Comparison of ENCODE assay signal across 12 cellular contexts in genomic region chr3:170044280-170044679, GRCh38. TPM values are rescaled to one million over a fixed set of nuclear protein-coding genes. Genes with fewer than 3 reads are reported as not detected.
DNase-seq lines count a peak whose midpoint lies in the region; ATAC-seq and TF ChIP-seq lines count a peak whose summit lies in the region.
"Had no signal": no experiment of that assay in that cellular context is flagged by ENCODE, and none has a peak within 500 bp of the region (broad histone marks: within the 10 kb centered on the region; RNA-seq: fewer than 3 reads in every experiment).

No MANE protein-coding gene starts in this region.

- intact Hi-C loops in Right ventricle myocardium superior (cut with DNase I) (no loop called here), left ventricle myocardium inferior (cut with micrococcal nuclease) (no loop called here)
- intact Hi-C loops in CD8-positive, alpha-beta T cell (cut with DNase I, micrococcal nuclease), result no loop called here

- no peak overlapping the region for H3K4me3 ChIP-seq in left ventricle myocardium inferior
- peak overlapping the region in 2 of 4 donors; percentile 2 to 28 for H3K4me3 ChIP-seq in Peyer's patch
- peak overlapping the region; percentile 32 to 57 for H3K4me3 ChIP-seq in mucosa of rectum (ENCODE audit: low read length in 2 of 2)
- H3K4me3 ChIP-seq in upper lobe of left lung, result peak overlapping the region in 1 of 4 donors; percentile 4
- no peak overlapping the region for H3K4me3 ChIP-seq in CD8-positive, alpha-beta T cell (ENCODE audit: low read depth, low read length)
- H3K4me3 ChIP-seq: neural progenitor cell had no signal

- no peaks in the 10 kb centered on the region for H3K9me3 ChIP-seq in left ventricle myocardium inferior (replicated peaks)
- no peaks in the 10 kb centered on the region for H3K9me3 ChIP-seq in Peyer's patch
- no peaks in the 10 kb centered on the region for H3K9me3 ChIP-seq in mucosa of rectum (ENCODE audit: control insufficient read depth in 2 of 2, low read length in 2 of 2)
- H3K9me3 ChIP-seq in upper lobe of left lung, result no peaks in the 10 kb centered on the region
- no peaks in the 10 kb centered on the region for H3K9me3 ChIP-seq in CD8-positive, alpha-beta T cell (ENCODE audit: low read length)
- H3K9me3 ChIP-seq: Caco-2 had no signal

- no peak overlapping the region for H3K4me3 Mint-ChIP-seq in osteocyte (ENCODE audit: unreplicated experiment)
- no peak overlapping the region for H3K4me3 Mint-ChIP-seq in CD8-positive, alpha-beta T cell

- WGBS in upper lobe of left lung, 2 donors, result 78 to 87% methylated on average over 7 of the region's 7 CpGs

- H3K9me3 Mint-ChIP-seq in osteocyte (ENCODE audit: unreplicated experiment), result no peaks in the 10 kb centered on the region
- no peaks in the 10 kb centered on the region for H3K9me3 Mint-ChIP-seq in CD8-positive, alpha-beta T cell
- H3K9me3 Mint-ChIP-seq: neural progenitor cell had no signal

- POLR2A ChIA-PET in CD8-positive, alpha-beta T cell (lab: Charles Lee), result no interaction called here

- H3K27me3 Mint-ChIP-seq in osteocyte (ENCODE audit: unreplicated experiment), result peaks cover 41% of the 10 kb centered on the region
- no peaks in the 10 kb centered on the region for H3K27me3 Mint-ChIP-seq in CD8-positive, alpha-beta T cell (ENCODE audit: low read depth)

- H3K27me3 ChIP-seq in left ventricle myocardium inferior (ENCODE audit: low read depth) (peaks cover 39% of the 10 kb centered on the region), Peyer's patch (no peaks in the 10 kb centered on the region), mucosa of rectum (ENCODE audit: control insufficient read depth in 2 of 2, insufficient read depth in 2 of 2, low read length in 2 of 2) (no peaks in the 10 kb centered on the region), upper lobe of left lung (no peaks in the 10 kb centered on the region)
- no peaks in the 10 kb centered on the region for H3K27me3 ChIP-seq in CD8-positive, alpha-beta T cell (ENCODE audit: insufficient read depth, low read length)

- no peaks in the 10 kb centered on the region for H3K36me3 ChIP-seq in left ventricle myocardium inferior
- no peaks in the 10 kb centered on the region for H3K36me3 ChIP-seq in Peyer's patch
- peaks cover 0 to 8% of the 10 kb centered on the region in 2 donors for H3K36me3 ChIP-seq in mucosa of rectum (ENCODE audit: control insufficient read depth in 2 of 2, insufficient read depth in 2 of 2, low read length in 2 of 2)
- H3K36me3 ChIP-seq in upper lobe of left lung, result no peaks in the 10 kb centered on the region
- H3K36me3 ChIP-seq in CD8-positive, alpha-beta T cell (ENCODE audit: insufficient read depth, low read length), result no peaks in the 10 kb centered on the region
- H3K36me3 ChIP-seq: neural progenitor cell had no signal

- CTCF ChIA-PET in CD8-positive, alpha-beta T cell (lab: Charles Lee), result interaction anchor here (1.4 kb wide), 1 partner anchor 182 kb away, joined by 4 read pairs; no protein-coding TSS in a partner anchor

- ATAC-seq in Right ventricle myocardium superior (ENCODE audit: poor library complexity) (peak; percentile 25), upper lobe of left lung (ENCODE audit: low FRiP score in 2 of 2) (peak; percentile 39 to 49), GM21717 (IDR thresholded peaks at IDR 0.05; ENCODE audit: unreplicated experiment) (no peak)
- ATAC-seq in CD8-positive, alpha-beta T cell, result no peak

- no peaks in the 10 kb centered on the region for H3K36me3 Mint-ChIP-seq in osteocyte (ENCODE audit: unreplicated experiment)
- H3K36me3 Mint-ChIP-seq in CD8-positive, alpha-beta T cell, result no peaks in the 10 kb centered on the region
- H3K36me3 Mint-ChIP-seq: neural progenitor cell had no signal

- no peak overlapping the region for H3K27ac ChIP-seq in left ventricle myocardium inferior (replicated peaks)
- H3K27ac ChIP-seq in Peyer's patch, result peak overlapping the region; percentile 67 to 79 (median 71)
- peak overlapping the region; percentile 86 to 88 for H3K27ac ChIP-seq in mucosa of rectum (ENCODE audit: low read depth in 2 of 2, low read length in 2 of 2)
- H3K27ac ChIP-seq in upper lobe of left lung, result peak overlapping the region; percentile 54 to 79 (median 66)
- H3K27ac ChIP-seq in CD8-positive, alpha-beta T cell (ENCODE audit: low read depth, low read length), result no peak overlapping the region
- H3K27ac ChIP-seq: neural progenitor cell had no signal

- no peak for TF ChIP-seq CTCF in left ventricle myocardium inferior (IDR thresholded peaks at IDR 0.05; ENCODE audit: borderline replicate concordance)
- no peak for TF ChIP-seq CTCF in Peyer's patch (IDR thresholded peaks at IDR 0.05)
- no peak for TF ChIP-seq CTCF in upper lobe of left lung (IDR thresholded peaks at IDR 0.05)
- TF ChIP-seq CTCF in osteocyte (IDR thresholded peaks at IDR 0.05), result no peak
- TF ChIP-seq CTCF in CD8-positive, alpha-beta T cell (IDR thresholded peaks at IDR 0.05), result no peak

- H3K4me1 Mint-ChIP-seq in osteocyte (ENCODE audit: unreplicated experiment), result peaks cover 12% of the 10 kb centered on the region
- peaks cover 13% of the 10 kb centered on the region for H3K4me1 Mint-ChIP-seq in CD8-positive, alpha-beta T cell (ENCODE audit: low read depth)

- H3K4me1 ChIP-seq in left ventricle myocardium inferior, result peaks cover under 1% of the 10 kb centered on the region
- H3K4me1 ChIP-seq in Peyer's patch, result peaks cover 0 to 38% (median 3%) of the 10 kb centered on the region in 4 donors
- peaks cover 38 to 49% of the 10 kb centered on the region in 2 donors for H3K4me1 ChIP-seq in mucosa of rectum (ENCODE audit: control insufficient read depth in 2 of 2, insufficient read depth in 2 of 2, low read length in 2 of 2)
- peaks cover 3 to 38% (median 20%) of the 10 kb centered on the region in 4 donors for H3K4me1 ChIP-seq in upper lobe of left lung
- peaks cover 13% of the 10 kb centered on the region for H3K4me1 ChIP-seq in CD8-positive, alpha-beta T cell (ENCODE audit: insufficient read depth, low read length)

- peak overlapping the region; percentile 29 to 63 for H3K9ac ChIP-seq in mucosa of rectum (ENCODE audit: low read depth in 1 of 2, low read length in 2 of 2)
- H3K9ac ChIP-seq: neural progenitor cell had no signal

- no peak for DNase-seq in Right ventricle myocardium superior
- DNase-seq in left ventricle myocardium inferior, result no peak
- DNase-seq in Peyer's patch, result no peak
- DNase-seq in upper lobe of left lung, result no peak
- DNase-seq in osteocyte (ENCODE audit: extremely low spot score, unreplicated experiment), result no peak
- no peak for DNase-seq in CD8-positive, alpha-beta T cell
- DNase-seq: activated gamma-delta T cell, Caco-2, NCI-H187 had no signal

- no peak overlapping the region for H3K27ac Mint-ChIP-seq in osteocyte (ENCODE audit: unreplicated experiment)
- no peak overlapping the region for H3K27ac Mint-ChIP-seq in CD8-positive, alpha-beta T cell
- H3K27ac Mint-ChIP-seq: neural progenitor cell had no signal

- no peak for TF ChIP-seq EP300 in upper lobe of left lung (IDR thresholded peaks at IDR 0.05)

- TF ChIP-seq POLR2A in Peyer's patch (IDR thresholded peaks at IDR 0.05), result no peak
- TF ChIP-seq POLR2A in upper lobe of left lung (IDR thresholded peaks at IDR 0.05), result no peak

RNA-seq across cellular contexts. Expression of gene GPR160, which starts 6.5 kb away (rescaled TPM):
- total RNA-seq in Right ventricle myocardium superior (0.54 TPM), left ventricle myocardium inferior (0.99 TPM), Peyer's patch (100 to 1,000 TPM; 144 to 231 (median 203) TPM), upper lobe of left lung (10 to 100 TPM; 11.5 to 49.7 (median 34.1) TPM), osteocyte (0.27 TPM in 1 of 2 replicates, not detected in the other)
- total RNA-seq in CD8-positive, alpha-beta T cell, result 1 to 10 TPM; 2.9 to 3.7 TPM

Comparison
In these comparisons a context has a peak if more than half of its experiments do, and no peak if none do; other contexts are left out.
1. ATAC-seq: peak in Right ventricle myocardium superior (single experiment) and upper lobe of left lung (2 of 2); none in CD8-positive, alpha-beta T cell (single experiment) and GM21717 (single experiment).
2. H3K27ac ChIP-seq: peak in Peyer's patch (4 of 4), mucosa of rectum (2 of 2) and upper lobe of left lung (4 of 4); none in left ventricle myocardium inferior (single experiment) and CD8-positive, alpha-beta T cell (single experiment).
3. H3K4me3 ChIP-seq: peak in mucosa of rectum (2 of 2); none in left ventricle myocardium inferior (single experiment) and CD8-positive, alpha-beta T cell (single experiment).